ENCODE assay signal across 20 cellular contexts in the genomic region with DNA sequence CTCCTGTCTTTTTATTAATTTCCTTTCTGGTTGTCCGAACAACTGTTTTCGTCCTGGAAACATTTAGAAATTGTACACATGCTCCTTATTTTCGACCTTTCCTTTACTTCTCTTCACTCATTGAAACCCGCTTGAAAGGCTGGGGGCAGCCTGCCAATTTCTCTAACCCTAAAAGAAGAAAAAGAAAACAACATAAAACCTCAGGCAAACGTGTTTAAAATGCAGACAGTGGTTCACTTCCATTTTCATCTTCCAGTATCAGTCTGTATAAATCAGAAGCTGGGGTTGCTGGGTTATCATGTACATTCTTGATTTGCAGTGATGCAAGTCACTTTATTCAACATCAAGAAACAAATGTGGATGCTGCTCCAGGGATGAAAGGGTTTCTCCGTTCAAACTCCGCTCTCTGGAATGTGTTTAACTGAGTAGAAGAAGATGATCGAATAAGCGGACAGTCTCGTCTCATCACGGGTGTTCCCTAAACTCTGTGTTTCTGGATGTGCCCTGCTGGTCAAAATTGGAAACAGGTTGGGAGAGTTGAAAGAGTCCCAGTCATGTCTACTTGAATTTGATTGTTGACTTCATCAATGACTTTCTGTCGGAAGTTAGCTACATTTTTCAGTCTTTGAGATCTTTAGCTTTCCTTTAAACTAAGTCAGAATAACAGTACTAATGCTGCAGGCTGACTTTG.
DNase-seq lines count a peak whose midpoint lies in the region; ATAC-seq and TF ChIP-seq lines count a peak whose summit lies in the region.
"Had no signal": no experiment of that assay in that cellular context is flagged by ENCODE, and none has a peak within 500 bp of the region (broad histone marks: within the 10 kb centered on the region; RNA-seq: fewer than 3 reads in every experiment).

No MANE protein-coding gene starts in this region.

- H3K27me3 Mint-ChIP-seq in CD8-positive, alpha-beta T cell (ENCODE audit: low read depth) = no peaks in the 10 kb centered on the region

- H2AFZ ChIP-seq in Loucy (ENCODE audit: low read length) = no peak overlapping the region
- H2AFZ ChIP-seq: parathyroid adenoma had no signal

- peaks cover 70% of the 10 kb centered on the region for H3K4me1 ChIP-seq in CD8-positive, alpha-beta T cell (ENCODE audit: insufficient read depth, low read length)
- no peaks in the 10 kb centered on the region for H3K4me1 ChIP-seq in Loucy (ENCODE audit: insufficient read depth, low read length, poor library complexity, severe bottlenecking)
- H3K4me1 ChIP-seq: body of pancreas, lower lobe of right lung, parathyroid adenoma, transverse colon had no signal

- H4K20me1 ChIP-seq in Loucy (ENCODE audit: insufficient read depth, low read length, poor library complexity, severe bottlenecking) = no peaks in the 10 kb centered on the region

- H3K27ac Mint-ChIP-seq in CD8-positive, alpha-beta T cell = peak overlapping the region; percentile 92
- H3K27ac Mint-ChIP-seq in activated naive CD4-positive, alpha-beta T cell treated with anti-CD3 and anti-CD28 coated beads, Interleukin-2, amount 50 U/mL, for 72 hours = peak overlapping the region; percentile 88 to 90

- H3F3A ChIP-seq in Loucy (ENCODE audit: low read depth) = no peaks in the 10 kb centered on the region

- no peak overlapping the region for H3K9ac ChIP-seq in Loucy (ENCODE audit: low read depth, low read length, poor library complexity, severe bottlenecking)
- H3K9ac ChIP-seq: parathyroid adenoma had no signal

- H3K79me2 ChIP-seq in Loucy (ENCODE audit: insufficient read depth, low read length) = no peaks in the 10 kb centered on the region
- H3K79me2 ChIP-seq: parathyroid adenoma had no signal

- DNase-seq in CD8-positive, alpha-beta T cell = peak in 4 of 7 experiments; percentile 29 to 42 (median 38)
- DNase-seq in activated naive CD4-positive, alpha-beta T cell treated with anti-CD3 and anti-CD28 coated beads, Interleukin-2, amount 50 U/mL, for 72 hours (ENCODE audit: low spot score in 2 of 2) = no peak
- DNase-seq in medulla oblongata (ENCODE audit: extremely low spot score) (peak; percentile 8), caudate nucleus (lab: John Stamatoyannopoulos, UW) (no peak), OCI-M1 (lab: John Stamatoyannopoulos, UW) (no peak), H4 (ENCODE audit: low spot score) (no peak)
- DNase-seq: activated gamma-delta T cell; body of pancreas; hippocampal formation; islet precursor cell; Karpas-422; lower lobe of right lung; NCI-H1092 treated with DMSO at 0.1 percent for 48 hours; NCI-H2081 treated with DMSO at 0.1 percent for 48 hours; NCI-H524; stimulated activated naive CD4-positive, alpha-beta T cell treated with Interleukin-2 at 50 U/mL for 16 hours; transverse colon had no signal

- POLR2A ChIA-PET in CD8-positive, alpha-beta T cell (lab: Charles Lee) = interaction anchor here (0.7 to 1.4 kb wide), 2 partner anchors 39 to 342 kb away, joined by 3 to 7 read pairs; no protein-coding TSS in a partner anchor

- no peaks in the 10 kb centered on the region for H3K27me3 ChIP-seq in CD8-positive, alpha-beta T cell (ENCODE audit: insufficient read depth, low read length)
- H3K27me3 ChIP-seq in Loucy (ENCODE audit: insufficient read depth, low read length, poor library complexity, severe bottlenecking) = no peaks in the 10 kb centered on the region
- H3K27me3 ChIP-seq: body of pancreas had no signal

- peak overlapping the region; percentile 7 for H3K4me3 ChIP-seq in CD8-positive, alpha-beta T cell (ENCODE audit: low read depth, low read length)
- no peak overlapping the region for H3K4me3 ChIP-seq in Loucy (ENCODE audit: low read length, poor library complexity, severe bottlenecking)
- H3K4me3 ChIP-seq: body of pancreas, coronary artery, lower lobe of right lung, transverse colon had no signal

- peak overlapping the region; percentile 48 for H3K27ac ChIP-seq in CD8-positive, alpha-beta T cell (ENCODE audit: low read depth, low read length)
- no peak overlapping the region for H3K27ac ChIP-seq in caudate nucleus (ENCODE audit: low read depth, low read length)
- H3K27ac ChIP-seq: body of pancreas, coronary artery, lower lobe of right lung, parathyroid adenoma, transverse colon had no signal

- peak; percentile 63 for ATAC-seq in CD8-positive, alpha-beta T cell
- ATAC-seq in activated naive CD4-positive, alpha-beta T cell treated with anti-CD3 and anti-CD28 coated beads, Interleukin-2, amount 50 U/mL, for 72 hours = peak in 1 of 2 donors; percentile 25
- ATAC-seq: body of pancreas, lower lobe of right lung had no signal

- H3K36me3 Mint-ChIP-seq in CD8-positive, alpha-beta T cell = no peaks in the 10 kb centered on the region
- H3K36me3 Mint-ChIP-seq in activated naive CD4-positive, alpha-beta T cell treated with anti-CD3 and anti-CD28 coated beads, Interleukin-2, amount 50 U/mL, for 72 hours = peaks cover 28 to 44% of the 10 kb centered on the region in 2 donors

- H3K36me3 ChIP-seq in CD8-positive, alpha-beta T cell (ENCODE audit: insufficient read depth, low read length) = no peaks in the 10 kb centered on the region
- H3K36me3 ChIP-seq in Loucy (ENCODE audit: insufficient read depth, low read length) = no peaks in the 10 kb centered on the region
- H3K36me3 ChIP-seq: lower lobe of right lung, transverse colon had no signal

- no peaks in the 10 kb centered on the region for H3K9me3 ChIP-seq in CD8-positive, alpha-beta T cell (ENCODE audit: low read length)
- H3K9me3 ChIP-seq in Loucy (ENCODE audit: insufficient read depth, low read depth, low read length) = no peaks in the 10 kb centered on the region
- H3K9me3 ChIP-seq: body of pancreas, lower lobe of right lung, transverse colon had no signal

- H3K4me1 Mint-ChIP-seq in CD8-positive, alpha-beta T cell (ENCODE audit: low read depth) = peaks cover 74% of the 10 kb centered on the region

- H3K4me3 Mint-ChIP-seq in CD8-positive, alpha-beta T cell = peak overlapping the region; percentile 55

- intact Hi-C loops in CD8-positive, alpha-beta T cell (cut with DNase I, micrococcal nuclease) = loop anchor here in 1 of 2 experiments (5.0 to 10.0 kb wide), 3 partner anchors 43 to 1435 kb away; a partner anchor contains a TSS

- CTCF ChIA-PET in CD8-positive, alpha-beta T cell (lab: Charles Lee) = interaction anchor here (1.0 to 2.2 kb wide), 7 partner anchors 8 to 1036 kb away, joined by 3 to 9 read pairs (median 4); no protein-coding TSS in a partner anchor

- H3K9me2 ChIP-seq in Loucy (replicated peaks; ENCODE audit: low read depth, low read length) = no peaks in the 10 kb centered on the region

- H3K4me2 ChIP-seq in Loucy (ENCODE audit: low read depth, low read length, poor library complexity, severe bottlenecking) = no peak overlapping the region

- H3K9me3 Mint-ChIP-seq in CD8-positive, alpha-beta T cell = no peaks in the 10 kb centered on the region
- peaks cover 19 to 26% of the 10 kb centered on the region in 2 donors for H3K9me3 Mint-ChIP-seq in activated naive CD4-positive, alpha-beta T cell treated with anti-CD3 and anti-CD28 coated beads, Interleukin-2, amount 50 U/mL, for 72 hours

- TF ChIP-seq CTCF in CD8-positive, alpha-beta T cell (IDR thresholded peaks at IDR 0.05) = no peak
- TF ChIP-seq CTCF in Loucy (conservative IDR thresholded peaks at IDR 0.05; ENCODE audit: low read length) = peak; percentile 22; the same call in 1 of the 2 replicates

Comparison
In these comparisons a context has a peak if more than half of its experiments do, and no peak if none do; other contexts are left out.
1. DNase-seq: peak in CD8-positive, alpha-beta T cell (4 of 7) and medulla oblongata (single experiment); none in activated naive CD4-positive, alpha-beta T cell treated with anti-CD3 and anti-CD28 coated beads, Interleukin-2, amount 50 U/mL, for 72 hours (0 of 2), caudate nucleus (0 of 61), OCI-M1 (single experiment) and H4 (single experiment).